10 cellular contexts compared by ENCODE assay signal in the genomic region with DNA sequence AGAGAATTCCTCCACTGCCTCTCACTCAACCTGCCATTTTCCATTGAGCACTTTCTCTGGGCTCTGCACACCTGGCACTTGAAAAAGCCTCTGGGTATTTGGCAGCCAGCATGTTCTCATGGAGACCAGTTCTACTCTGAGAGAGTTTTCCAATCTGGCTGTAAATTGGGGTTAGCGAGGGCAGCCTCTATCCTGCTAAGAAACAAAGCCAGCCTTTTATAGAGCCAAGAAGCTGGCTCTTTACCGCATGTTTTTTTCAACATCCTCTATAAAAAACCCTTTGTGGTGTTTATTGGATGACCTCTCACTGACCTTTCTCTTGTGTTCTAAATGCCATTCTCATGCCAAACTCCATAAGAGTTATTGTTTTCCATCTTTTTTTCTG. TPM values are rescaled to one million over a fixed set of nuclear protein-coding genes. Genes with fewer than 3 reads are reported as not detected.
DNase-seq lines count a peak whose midpoint lies in the region; ATAC-seq and TF ChIP-seq lines count a peak whose summit lies in the region.
"Had no signal": no experiment of that assay in that cellular context is flagged by ENCODE, and none has a peak within 500 bp of the region (broad histone marks: within the 10 kb centered on the region; RNA-seq: fewer than 3 reads in every experiment).

No MANE protein-coding gene starts in this region.

- H3K27me3 ChIP-seq in aorta (ENCODE audit: control insufficient read depth in 1 of 2, insufficient read depth in 2 of 2, low read length in 1 of 2): no peaks in the 10 kb centered on the region
- no peaks in the 10 kb centered on the region for H3K27me3 ChIP-seq in ovary

- H3K27ac ChIP-seq in aorta (ENCODE audit: low read depth in 1 of 2, low read length in 2 of 2): peak overlapping the region in 1 of 2 donors; percentile 28
- no peak overlapping the region for H3K27ac ChIP-seq in ovary
- H3K27ac ChIP-seq: SK-N-MC had no signal

- TF ChIP-seq EP300 in ovary (IDR thresholded peaks at IDR 0.05): no peak

- peak; percentile 41 for DNase-seq in activated CD8-positive, alpha-beta memory T cell treated with anti-CD3 and anti-CD28 coated beads for 24 hours
- no peak for DNase-seq in activated CD8-positive, alpha-beta memory T cell treated with anti-CD3 and anti-CD28 coated beads, Interleukin-2, amount 50 U/mL, for 4 hours
- DNase-seq in MCF 10A (ENCODE audit: unreplicated experiment) (peak; percentile 64), left kidney (ENCODE audit: low read depth, low spot score) (peak; percentile 61), aorta (no peak), mesenteric fat pad (ENCODE audit: low spot score) (no peak), ovary (no peak)

- H3K4me3 ChIP-seq in aorta (ENCODE audit: low read length in 2 of 2) (no peak overlapping the region), ovary (no peak overlapping the region)
- H3K4me3 ChIP-seq: SK-N-MC had no signal

- no peak for TF ChIP-seq POLR2A in ovary (IDR thresholded peaks at IDR 0.05)

- no peak overlapping the region for H3K27ac Mint-ChIP-seq in MCF 10A (ENCODE audit: low read depth, unreplicated experiment)
- H3K27ac Mint-ChIP-seq: B cell had no signal

- CTCF ChIA-PET in MCF 10A (lab: Yijun Ruan, JAX): interaction anchor here (0.9 to 1.0 kb wide), 2 partner anchors 16 to 1613 kb away, joined by 3 to 5 read pairs; no protein-coding TSS in a partner anchor

- ATAC-seq in aorta (ENCODE audit: low FRiP score): peak; percentile 60
- no peak for ATAC-seq in GM19328 (IDR thresholded peaks at IDR 0.05; ENCODE audit: unreplicated experiment)

- BruUV-seq in MCF 10A (replicated peaks; lab: Mats Ljungman, UMichigan): no TSS peak

- peaks cover 18% of the 10 kb centered on the region for H3K4me1 Mint-ChIP-seq in MCF 10A (ENCODE audit: insufficient read depth, unreplicated experiment)

- no peaks in the 10 kb centered on the region for H3K27me3 Mint-ChIP-seq in MCF 10A (ENCODE audit: insufficient read depth, unreplicated experiment)

- WGBS in aorta, 2 donors: 0 to 3% methylated on average over 2 of the region's 2 CpGs
- 25 to 34% (median 32%) methylated on average over 2 of the region's 2 CpGs for WGBS in ovary, 3 donors

- H3K9me3 ChIP-seq in aorta (ENCODE audit: control insufficient read depth, low read length) (no peaks in the 10 kb centered on the region), ovary (no peaks in the 10 kb centered on the region)

- H3K36me3 ChIP-seq in aorta (ENCODE audit: control insufficient read depth in 1 of 2, insufficient read depth in 2 of 2, low read length in 1 of 2) (no peaks in the 10 kb centered on the region), ovary (no peaks in the 10 kb centered on the region)

- no peaks in the 10 kb centered on the region for H3K9me3 Mint-ChIP-seq in MCF 10A (ENCODE audit: unreplicated experiment)

- no peak overlapping the region for H3K4me3 Mint-ChIP-seq in MCF 10A (ENCODE audit: unreplicated experiment)
- H3K4me3 Mint-ChIP-seq: B cell had no signal

- intact Hi-C loops in MCF 10A (cut with micrococcal nuclease): loop anchor here (10.0 kb wide), 1 partner anchor 781 kb away; no protein-coding TSS in a partner anchor
- intact Hi-C loops in aorta (cut with DNase I): no loop called here
- intact Hi-C loops in ovary (cut with DNase I): loop anchor here in 2 of 4 donors (10.0 kb wide), 1 partner anchor 461 kb away; no protein-coding TSS in a partner anchor

- no peak for TF ChIP-seq CTCF in MCF 10A (IDR thresholded peaks at IDR 0.05; ENCODE audit: unreplicated experiment)
- no peak for TF ChIP-seq CTCF in ovary (IDR thresholded peaks at IDR 0.05)

- H3K36me3 Mint-ChIP-seq in MCF 10A (ENCODE audit: insufficient read depth, unreplicated experiment): no peaks in the 10 kb centered on the region

- H3K4me1 ChIP-seq in aorta (ENCODE audit: control insufficient read depth in 1 of 2, insufficient read depth in 2 of 2, low read length in 2 of 2) (peaks cover 0 to 8% of the 10 kb centered on the region in 2 donors), ovary (ENCODE audit: insufficient read depth) (peaks cover 11% of the 10 kb centered on the region)

- POLR2A ChIA-PET in MCF 10A (lab: Yijun Ruan, JAX): no interaction called here

RNA-seq across cellular contexts. Expression of a gene that starts 52.6 kb away (rescaled TPM):
- total RNA-seq in MCF 10A (2022) (2.4 TPM in 2 replicates), aorta (10 to 100 TPM; 12.6 to 25.7 TPM), mesenteric fat pad (11.8 TPM), ovary (10 to 100 TPM in 5 of 7 donors, 1 to 10 TPM in 2; 8.2 to 22.6 (median 13.9) TPM)
- polyA plus RNA-seq in aorta (10 to 100 TPM; 10.9 to 19.8 TPM), ovary (10 to 100 TPM; 16.8 to 19.1 TPM)

Comparison
In these comparisons a context has a peak if more than half of its experiments do, and no peak if none do; other contexts are left out.
1. DNase-seq: peak in activated CD8-positive, alpha-beta memory T cell treated with anti-CD3 and anti-CD28 coated beads for 24 hours (single experiment), MCF 10A (single experiment) and left kidney (single experiment); none in activated CD8-positive, alpha-beta memory T cell treated with anti-CD3 and anti-CD28 coated beads, Interleukin-2, amount 50 U/mL, for 4 hours (single experiment), aorta (0 of 2), mesenteric fat pad (single experiment) and ovary (0 of 5).